17 cellular contexts compared by ENCODE assay signal in the genomic region with DNA sequence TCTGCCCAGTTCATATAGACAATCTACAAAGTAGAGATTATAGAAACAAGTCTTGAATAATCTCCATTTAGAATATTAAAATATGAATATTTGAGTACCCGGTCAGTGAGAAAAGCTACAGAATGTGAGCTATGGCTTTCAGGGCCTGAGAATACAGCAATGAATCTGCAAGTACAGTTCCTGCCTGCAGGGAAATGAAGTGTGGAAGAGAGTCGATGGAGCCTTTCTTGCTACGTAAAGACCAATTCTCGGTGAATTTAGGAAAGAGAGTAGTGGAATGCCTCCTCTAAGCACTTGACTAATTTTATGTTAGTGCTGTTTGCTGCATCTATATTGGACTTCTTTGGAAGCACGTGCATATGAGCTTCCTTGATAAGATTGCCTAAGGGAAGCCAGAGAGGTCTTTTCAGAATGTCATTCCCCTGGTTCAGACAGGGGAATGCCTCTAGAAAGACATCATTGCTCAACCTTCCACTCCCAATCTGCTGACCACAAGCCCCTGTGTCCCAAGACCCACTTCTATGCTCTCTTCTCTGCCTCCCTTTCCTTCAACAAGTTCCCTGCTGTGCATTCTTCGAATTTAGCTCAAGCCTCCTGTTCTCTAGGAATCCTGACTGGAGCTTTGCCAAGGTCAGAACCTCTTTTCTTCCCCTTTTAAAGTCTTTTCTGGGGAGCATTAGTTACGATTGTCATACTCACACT. TPM values are rescaled to one million over a fixed set of nuclear protein-coding genes. Genes with fewer than 3 reads are reported as not detected.
DNase-seq lines count a peak whose midpoint lies in the region; ATAC-seq, FAIRE-seq and TF ChIP-seq lines count a peak whose summit lies in the region.
"Had no signal": no experiment of that assay in that cellular context is flagged by ENCODE, and none has a peak within 500 bp of the region (broad histone marks: within the 10 kb centered on the region; RNA-seq: fewer than 3 reads in every experiment).

No MANE protein-coding gene starts in this region.

- ATAC-seq in GM19395 (IDR thresholded peaks at IDR 0.05; ENCODE audit: unreplicated experiment): no peak

- H3K23ac ChIP-seq in H1 (ENCODE audit: insufficient read length): no peak overlapping the region

- H3K27me3 ChIP-seq in H1 (replicated peaks in 1 of 4; ENCODE audit: control insufficient read depth in 3 of 4, extremely low read depth in 1 of 4, insufficient read depth in 3 of 4, low read length in 3 of 4) (no peaks in the 10 kb centered on the region), HAP-1 (ENCODE audit: low read depth) (no peaks in the 10 kb centered on the region)

- no peak overlapping the region for H2AK5ac ChIP-seq in H1 (ENCODE audit: low read depth, low read length)

- no peak overlapping the region for H2BK120ac ChIP-seq in H1 (replicated peaks; ENCODE audit: low read depth, low read length)

- no peak for TF ChIP-seq RAD21 in H1 (IDR thresholded peaks at IDR 0.05 in 1 of 2, conservative IDR thresholded peaks at IDR 0.05 in 1 of 2; ENCODE audit: low read depth in 2 of 2, low read length in 2 of 2)

- no peaks in the 10 kb centered on the region for H3K27me3 Mint-ChIP-seq in nephron progenitor cell (ENCODE audit: low read depth, poor library complexity)

- no peaks in the 10 kb centered on the region for H3K79me2 ChIP-seq in H1 (ENCODE audit: control insufficient read depth in 1 of 2, insufficient read depth in 2 of 2, low read length in 2 of 2)

- no peak overlapping the region for H3K56ac ChIP-seq in H1 (replicated peaks; ENCODE audit: insufficient read length, low read depth, low read length)

- no peak for TF ChIP-seq POLR2A in H54 (IDR thresholded peaks at IDR 0.05; ENCODE audit: low read depth, low read length)
- TF ChIP-seq POLR2A in H1 (IDR thresholded peaks at IDR 0.05; ENCODE audit: control extremely low read depth in 1 of 2, low read depth in 2 of 2, low read length in 2 of 2): no peak

- POLR2A ChIA-PET in H1 (lab: Charles Lee; ENCODE audit: partially characterized antibody): interaction anchor here (1.6 kb wide), 1 partner anchor 10 kb away, joined by 5 read pairs; no protein-coding TSS in a partner anchor

- H3K9me3 Mint-ChIP-seq in nephron progenitor cell: no peaks in the 10 kb centered on the region
- H3K9me3 Mint-ChIP-seq: HFFc6 had no signal

- H3K4me3 Mint-ChIP-seq in nephron progenitor cell: no peak overlapping the region
- H3K4me3 Mint-ChIP-seq: HFFc6 had no signal

- no peak overlapping the region for H3K27ac ChIP-seq in H1 (ENCODE audit: low read depth, low read length)
- H3K27ac ChIP-seq: GM23248, KMS-11 had no signal

- no peaks in the 10 kb centered on the region for H3K79me1 ChIP-seq in H1 (ENCODE audit: low read depth, low read length)

- H3K27ac Mint-ChIP-seq in nephron progenitor cell: peak overlapping the region; percentile 84
- H3K27ac Mint-ChIP-seq: HFFc6 had no signal

- H3K4me3 ChIP-seq in H1 (ENCODE audit: extremely low read depth in 1 of 4, insufficient read depth in 2 of 4, low read depth in 3 of 4, low read length in 4 of 4): no peak overlapping the region
- no peak overlapping the region for H3K4me3 ChIP-seq in HAP-1
- H3K4me3 ChIP-seq: GM23248 had no signal

- peak; percentile 76 for FAIRE-seq in H54 (lab: Jason Lieb, UNC)
- FAIRE-seq in H1 (lab: Jason Lieb, UNC): peak; percentile 50

- CTCF ChIA-PET in H1 (lab: Charles Lee; ENCODE audit: partially characterized antibody): interaction anchor here (0.9 to 2.6 kb wide), 3 partner anchors 11 to 28 kb away, joined by 3 to 7 read pairs (median 4); no protein-coding TSS in a partner anchor

- no peak overlapping the region for H4K8ac ChIP-seq in H1 (ENCODE audit: extremely low read depth, insufficient read depth, low read length)

- H2BK20ac ChIP-seq in H1 (ENCODE audit: low read length): no peak overlapping the region

- no peak overlapping the region for H3K4ac ChIP-seq in H1 (replicated peaks; ENCODE audit: insufficient read length, low read depth, low read length)

- H3K4me1 Mint-ChIP-seq in nephron progenitor cell: peaks cover 17% of the 10 kb centered on the region

- no peak overlapping the region for H2BK15ac ChIP-seq in H1 (ENCODE audit: low read length)

- H3K18ac ChIP-seq in H1 (ENCODE audit: extremely low read depth, low read length): no peak overlapping the region

- H2BK5ac ChIP-seq in H1 (ENCODE audit: low read depth, low read length): no peak overlapping the region

- H3K4me2 ChIP-seq in H1 (ENCODE audit: insufficient read depth in 1 of 2, low read depth in 2 of 2, low read length in 2 of 2): no peak overlapping the region; a peak in 1 of 4 replicates
- H3K4me2 ChIP-seq: KMS-11 had no signal

- no peaks in the 10 kb centered on the region for H4K20me1 ChIP-seq in H1 (replicated peaks in 1 of 2; ENCODE audit: control insufficient read depth in 1 of 2, insufficient read depth in 2 of 2, low read length in 2 of 2)

- H3K4me1 ChIP-seq in H1 (replicated peaks in 1 of 4; ENCODE audit: control insufficient read depth in 3 of 4, insufficient read depth in 4 of 4, low read length in 3 of 4) (peaks cover 0 to 7% (median 5%) of the 10 kb centered on the region in 4 experiments; a peak in 2 of 7 replicates), HAP-1 (peaks cover 18% of the 10 kb centered on the region)

- no peaks in the 10 kb centered on the region for H3K36me3 ChIP-seq in H1 (ENCODE audit: control insufficient read depth in 2 of 4, insufficient read depth in 4 of 4, low read length in 3 of 4)
- H3K36me3 ChIP-seq in HAP-1 (replicated peaks): no peaks in the 10 kb centered on the region

- no peaks in the 10 kb centered on the region for H3K36me3 Mint-ChIP-seq in nephron progenitor cell (ENCODE audit: low read depth)

- no peak overlapping the region for H3K14ac ChIP-seq in H1 (ENCODE audit: insufficient read length)

- 76% methylated on average over 7 of the region's 7 CpGs; no CpG with 5 or more reads in 1 of the 2 experiments for WGBS in H1 (ENCODE audit: extremely low coverage in 1 of 2, insufficient coverage in 1 of 2, insufficient read length in 1 of 2, insufficient replicate concordance in 2 of 2, low coverage in 1 of 2, low lambda C conversion rate in 2 of 2, missing lambda C conversion rate in 1 of 2), 2 experiments

- no peak overlapping the region for H3K9ac ChIP-seq in H1 (replicated peaks in 1 of 4; ENCODE audit: extremely low read depth in 1 of 4, low read depth in 3 of 4, low read length in 3 of 4)
- H3K9ac ChIP-seq: GM23248, KMS-11 had no signal

- no peak for TF ChIP-seq EP300 in H1 (IDR thresholded peaks at IDR 0.05; ENCODE audit: borderline replicate concordance in 1 of 2, low read depth in 2 of 2, low read length in 2 of 2)

- in situ Hi-C loops in HAP-1 (cut with MboI; ENCODE audit: low sequenced_read_pairs): no loop called here

- no peak overlapping the region for H2BK12ac ChIP-seq in H1 (ENCODE audit: low read depth, low read length)

- 0 out of 2 replicates have a peak overlapping the region, but pooled peaks have one; percentile 17 for H2AFZ ChIP-seq in H1 (ENCODE audit: low read length)
- H2AFZ ChIP-seq: GM23248 had no signal

- H3K9me3 ChIP-seq in H1 (ENCODE audit: insufficient read depth in 2 of 2, low read depth in 1 of 2, low read length in 1 of 2) (no peaks in the 10 kb centered on the region), HAP-1 (no peaks in the 10 kb centered on the region)

- no peak for DNase-seq in H54 (ENCODE audit: insufficient read length, low spot score)
- DNase-seq in NCI-H226: peak; percentile 60
- no peak for DNase-seq in H1 (ENCODE audit: low read depth in 1 of 2, low spot score in 2 of 2)
- no peak for DNase-seq in nephron progenitor cell
- no peak for DNase-seq in NCI-H1436 (lab: John Stamatoyannopoulos, UW)
- DNase-seq in HAP-1 (ENCODE audit: low spot score in 2 of 2): no peak
- DNase-seq: ACHN, AML-193, COR-L47, GM23248, HFFc6, NCI-H1105 treated with DMSO at 0.1 percent for 48 hours, NCI-H187, NCI-H526 treated with DMSO at 0.1 percent for 48 hours had no signal

- H4K5ac ChIP-seq in H1 (ENCODE audit: insufficient read length, low read depth, low read length): no peak overlapping the region

- TF ChIP-seq CTCF in H1 (IDR thresholded peaks at IDR 0.05; ENCODE audit: control extremely low read depth in 1 of 3, insufficient read depth in 1 of 3, low read depth in 1 of 3, low read length in 3 of 3) (no peak), nephron progenitor cell (IDR thresholded peaks at IDR 0.05) (no peak)

- no peaks in the 10 kb centered on the region for H3K23me2 ChIP-seq in H1 (ENCODE audit: low read depth, low read length)

- H4K91ac ChIP-seq in H1 (replicated peaks; ENCODE audit: insufficient read length, low read length): no peak overlapping the region

TF ChIP-seq in H1, 55 proteins besides CTCF, POLR2A, EP300 and RAD21:
- no peak for TF ChIP-seq RBBP5 (IDR thresholded peaks at IDR 0.05; ENCODE audit: borderline replicate concordance, low read depth, low read length)
- peak; percentile 70; the same call in 1 of the 2 replicates for TF ChIP-seq CEBPB (IDR thresholded peaks at IDR 0.05; ENCODE audit: low read depth, low read length)

RNA-seq across cellular contexts. Expression of a gene that starts 41.9 kb away (rescaled TPM):
- 12.0 and 14.2 TPM in 2 replicates for total RNA-seq in H1 (2021; fragmentation: NEBNext Ultra II Directional; extraction: Animal tissue kit (Norgen Biotek cat#: 25700))
- 4.1 and 5.4 TPM in 2 replicates for polyA plus RNA-seq in H1 (2011; rRNA removed)
- polyA plus RNA-seq in H1 (2011; cell fraction: cytosol; rRNA removed): 5.9 TPM
- polyA plus RNA-seq in H1 (2011; cell fraction: nucleus; rRNA removed): 7.8 TPM
- polyA plus RNA-seq in H1 (2012, experiment 1 of 2): 8.2 to 11.6 TPM (median 9.7 TPM) in 4 replicates
- 0.83 TPM for polyA plus RNA-seq in H1 (2012, experiment 2 of 2)
- polyA plus RNA-seq in H1 (2013, experiment 1 of 2): 29.0 TPM
- polyA plus RNA-seq in H1 (2013, experiment 2 of 2): 29.3 TPM
- polyA minus RNA-seq in H1 (2011; rRNA and poly(A)+ RNA removed): 21.9 and 32.2 TPM in 2 replicates
- 14.8 TPM for polyA minus RNA-seq in H1 (2011; cell fraction: cytosol; rRNA and poly(A)+ RNA removed)
- 24.6 TPM for polyA minus RNA-seq in H1 (2011; cell fraction: nucleus; rRNA and poly(A)+ RNA removed)
- total RNA-seq: OCI-LY7 had no signal
